ENCODE assay signal across 7 cellular contexts in genomic region chr5:131382407-131383395, GRCh38.
DNase-seq lines count a peak whose midpoint lies in the region; ATAC-seq and TF ChIP-seq lines count a peak whose summit lies in the region.

No MANE protein-coding gene starts in this region.

- H3K9me3 ChIP-seq in smooth muscle cell (replicated peaks; ENCODE audit: low read depth): no peaks in the 10 kb centered on the region

- no peak overlapping the region for H3K4me2 ChIP-seq in smooth muscle cell

- H3F3A ChIP-seq in smooth muscle cell (ENCODE audit: low read depth): no peaks in the 10 kb centered on the region

- no peak overlapping the region for H3K4me3 ChIP-seq in smooth muscle cell

- peaks cover 38% of the 10 kb centered on the region for H4K20me1 ChIP-seq in smooth muscle cell (ENCODE audit: low read depth)

- 56% methylated on average over 3 of the region's 3 CpGs for WGBS in smooth muscle cell (ENCODE audit: low lambda C conversion rate)

- H3K36me3 ChIP-seq in smooth muscle cell (ENCODE audit: low read depth): no peaks in the 10 kb centered on the region

- no peaks in the 10 kb centered on the region for H3K4me1 ChIP-seq in smooth muscle cell (ENCODE audit: low read depth)

- ATAC-seq in GM19397 (IDR thresholded peaks at IDR 0.05; ENCODE audit: unreplicated experiment) (peak; percentile 47), HG03354 (IDR thresholded peaks at IDR 0.05; ENCODE audit: poor library complexity, severe bottlenecking, unreplicated experiment) (peak; percentile 69)

- H3K9ac ChIP-seq in smooth muscle cell (ENCODE audit: low read depth): no peak overlapping the region

- DNase-seq in EL: peak; percentile 65
- DNase-seq in NCI-H748 (lab: John Stamatoyannopoulos, UW; ENCODE audit: unreplicated experiment): peak; percentile 44
- DNase-seq in activated CD8-positive, alpha-beta memory T cell treated with anti-CD3 and anti-CD28 coated beads, Interleukin-2, amount 50 U/mL, for 4 hours: peak; percentile 35
- peak; percentile 69 for DNase-seq in glomerular visceral epithelial cell (ENCODE audit: extremely low spot score)
- DNase-seq in smooth muscle cell (lab: John Stamatoyannopoulos, UW; ENCODE audit: unreplicated experiment): no peak

- H3K27me3 ChIP-seq in smooth muscle cell (ENCODE audit: low read depth): no peaks in the 10 kb centered on the region

- peak; percentile 37 for TF ChIP-seq CTCF in smooth muscle cell (IDR thresholded peaks at IDR 0.05; ENCODE audit: borderline replicate concordance, insufficient read depth, poor library complexity, severe bottlenecking)

- no peak overlapping the region for H3K27ac ChIP-seq in smooth muscle cell (ENCODE audit: low read depth)

- no peak overlapping the region for H2AFZ ChIP-seq in smooth muscle cell (ENCODE audit: low read depth)

- H3K79me2 ChIP-seq in smooth muscle cell (ENCODE audit: low read depth): peaks cover 19% of the 10 kb centered on the region
